Comparison of ENCODE assay signal across 10 cellular contexts in genomic region chr6:118509009-118509617, GRCh38. TPM values are rescaled to one million over a fixed set of nuclear protein-coding genes. Genes with fewer than 3 reads are reported as not detected.
DNase-seq lines count a peak whose midpoint lies in the region; ATAC-seq and TF ChIP-seq lines count a peak whose summit lies in the region.
"Had no signal": no experiment of that assay in that cellular context is flagged by ENCODE, and none has a peak within 500 bp of the region (broad histone marks: within the 10 kb centered on the region; RNA-seq: fewer than 3 reads in every experiment).

No MANE protein-coding gene starts in this region.

- TF ChIP-seq RAD21 in liver (IDR thresholded peaks at IDR 0.05) = peak; percentile 83 to 85

- H3K27me3 ChIP-seq in liver (ENCODE audit: control insufficient read depth in 4 of 4, insufficient read depth in 4 of 4, low read length in 3 of 4) = no peaks in the 10 kb centered on the region
- H3K27me3 ChIP-seq: BLaER1 treated with 17β-estradiol and CSF1 and Interleukin-3, amounts not matched to agents 10 nM and 100 nM had no signal

- peak; percentile 83 for TF ChIP-seq CTCF in astrocyte of the cerebellum (IDR thresholded peaks at IDR 0.05; ENCODE audit: low read depth, low read length, missing control alignments)
- peak; percentile 52 for TF ChIP-seq CTCF in liver (IDR thresholded peaks at IDR 0.05; ENCODE audit: low read depth, low read length, missing input control)

- H3K4me1 ChIP-seq in liver (ENCODE audit: control insufficient read depth in 4 of 4, insufficient read depth in 4 of 4, low read length in 3 of 4) = no peaks in the 10 kb centered on the region
- H3K4me1 ChIP-seq: BLaER1 treated with 17β-estradiol and CSF1 and Interleukin-3, amounts not matched to agents 10 nM and 100 nM had no signal

- no peak overlapping the region for H3K4me3 ChIP-seq in astrocyte of the cerebellum (ENCODE audit: low read depth, low read length)
- H3K4me3 ChIP-seq in liver (ENCODE audit: low read depth in 1 of 3, low read length in 3 of 3) = no peak overlapping the region
- H3K4me3 ChIP-seq: BLaER1 treated with 17β-estradiol and CSF1 and Interleukin-3, amounts not matched to agents 10 nM and 100 nM had no signal

- H3K9me3 ChIP-seq in liver (ENCODE audit: control insufficient read depth in 4 of 4, low read length in 3 of 4) = no peaks in the 10 kb centered on the region
- H3K9me3 ChIP-seq: BLaER1 treated with 17β-estradiol and CSF1 and Interleukin-3, amounts not matched to agents 10 nM and 100 nM had no signal

- in situ Hi-C loops in astrocyte of the cerebellum (cut with HindIII; ENCODE audit: low sequenced_read_pairs) = no loop called here

- DNase-seq in NCI-H146 (lab: John Stamatoyannopoulos, UW) (peak; percentile 23), NCI-H146 treated with DMSO at 0.1 percent for 48 hours (lab: John Stamatoyannopoulos, UW; ENCODE audit: unreplicated experiment) (no peak), MV-4-11 (lab: John Stamatoyannopoulos, UW) (peak; percentile 1), astrocyte of the cerebellum (ENCODE audit: low read depth) (peak; percentile 33), NCI-H446 treated with DMSO at 0.1 percent for 48 hours (lab: John Stamatoyannopoulos, UW) (no peak)

- H3K9ac ChIP-seq in liver (ENCODE audit: low read depth in 1 of 2, low read length in 2 of 2) = no peak overlapping the region
- H3K9ac ChIP-seq: BLaER1 treated with 17β-estradiol and CSF1 and Interleukin-3, amounts not matched to agents 10 nM and 100 nM had no signal

- no peak overlapping the region for H3K27ac ChIP-seq in liver (ENCODE audit: low read depth in 1 of 2, low read length in 2 of 2)
- H3K27ac ChIP-seq: BLaER1 treated with 17β-estradiol and CSF1 and Interleukin-3, amounts not matched to agents 10 nM and 100 nM had no signal

- WGBS in liver = 44% methylated on average over 3 of the region's 3 CpGs

- ATAC-seq in GM21717 (IDR thresholded peaks at IDR 0.05; ENCODE audit: unreplicated experiment) (no peak), HG03025 (IDR thresholded peaks at IDR 0.05; ENCODE audit: low FRiP score, unreplicated experiment) (no peak)

- peaks cover 0 to 3% (median under 1%) of the 10 kb centered on the region in 4 donors for H3K36me3 ChIP-seq in liver (ENCODE audit: control insufficient read depth in 4 of 4, insufficient read depth in 3 of 4, low read depth in 1 of 4, low read length in 3 of 4)

TF ChIP-seq in liver, 16 proteins besides CTCF, POLR2A, EP300 and RAD21:
- no peak for TF ChIP-seq YY1 (IDR thresholded peaks at IDR 0.05)
- TF ChIP-seq MAX (IDR thresholded peaks at IDR 0.05) = no peak
- no peak for TF ChIP-seq RXRA (IDR thresholded peaks at IDR 0.05)
- TF ChIP-seq EGR1 (IDR thresholded peaks at IDR 0.05; ENCODE audit: low read depth in 2 of 2) = no peak
- no peak for TF ChIP-seq TAF1 (conservative IDR thresholded peaks at IDR 0.05)
- no peak for TF ChIP-seq FOXA1 (IDR thresholded peaks at IDR 0.05)
- no peak for TF ChIP-seq FOXA2 (IDR thresholded peaks at IDR 0.05)
- no peak for TF ChIP-seq HNF4G (IDR thresholded peaks at IDR 0.05)
- no peak for TF ChIP-seq NR2F2 (IDR thresholded peaks at IDR 0.05)
- TF ChIP-seq, protein P1, sequence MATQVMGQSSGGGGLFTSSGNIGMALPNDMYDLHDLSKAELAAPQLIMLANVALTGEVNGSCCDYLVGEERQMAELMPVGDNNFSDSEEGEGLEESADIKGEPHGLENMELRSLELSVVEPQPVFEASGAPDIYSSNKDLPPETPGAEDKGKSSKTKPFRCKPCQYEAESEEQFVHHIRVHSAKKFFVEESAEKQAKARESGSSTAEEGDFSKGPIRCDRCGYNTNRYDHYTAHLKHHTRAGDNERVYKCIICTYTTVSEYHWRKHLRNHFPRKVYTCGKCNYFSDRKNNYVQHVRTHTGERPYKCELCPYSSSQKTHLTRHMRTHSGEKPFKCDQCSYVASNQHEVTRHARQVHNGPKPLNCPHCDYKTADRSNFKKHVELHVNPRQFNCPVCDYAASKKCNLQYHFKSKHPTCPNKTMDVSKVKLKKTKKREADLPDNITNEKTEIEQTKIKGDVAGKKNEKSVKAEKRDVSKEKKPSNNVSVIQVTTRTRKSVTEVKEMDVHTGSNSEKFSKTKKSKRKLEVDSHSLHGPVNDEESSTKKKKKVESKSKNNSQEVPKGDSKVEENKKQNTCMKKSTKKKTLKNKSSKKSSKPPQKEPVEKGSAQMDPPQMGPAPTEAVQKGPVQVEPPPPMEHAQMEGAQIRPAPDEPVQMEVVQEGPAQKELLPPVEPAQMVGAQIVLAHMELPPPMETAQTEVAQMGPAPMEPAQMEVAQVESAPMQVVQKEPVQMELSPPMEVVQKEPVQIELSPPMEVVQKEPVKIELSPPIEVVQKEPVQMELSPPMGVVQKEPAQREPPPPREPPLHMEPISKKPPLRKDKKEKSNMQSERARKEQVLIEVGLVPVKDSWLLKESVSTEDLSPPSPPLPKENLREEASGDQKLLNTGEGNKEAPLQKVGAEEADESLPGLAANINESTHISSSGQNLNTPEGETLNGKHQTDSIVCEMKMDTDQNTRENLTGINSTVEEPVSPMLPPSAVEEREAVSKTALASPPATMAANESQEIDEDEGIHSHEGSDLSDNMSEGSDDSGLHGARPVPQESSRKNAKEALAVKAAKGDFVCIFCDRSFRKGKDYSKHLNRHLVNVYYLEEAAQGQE (IDR thresholded peaks at IDR 0.05) = no peak
- no peak for TF ChIP-seq SP1 (IDR thresholded peaks at IDR 0.05)
- TF ChIP-seq, protein P2, sequence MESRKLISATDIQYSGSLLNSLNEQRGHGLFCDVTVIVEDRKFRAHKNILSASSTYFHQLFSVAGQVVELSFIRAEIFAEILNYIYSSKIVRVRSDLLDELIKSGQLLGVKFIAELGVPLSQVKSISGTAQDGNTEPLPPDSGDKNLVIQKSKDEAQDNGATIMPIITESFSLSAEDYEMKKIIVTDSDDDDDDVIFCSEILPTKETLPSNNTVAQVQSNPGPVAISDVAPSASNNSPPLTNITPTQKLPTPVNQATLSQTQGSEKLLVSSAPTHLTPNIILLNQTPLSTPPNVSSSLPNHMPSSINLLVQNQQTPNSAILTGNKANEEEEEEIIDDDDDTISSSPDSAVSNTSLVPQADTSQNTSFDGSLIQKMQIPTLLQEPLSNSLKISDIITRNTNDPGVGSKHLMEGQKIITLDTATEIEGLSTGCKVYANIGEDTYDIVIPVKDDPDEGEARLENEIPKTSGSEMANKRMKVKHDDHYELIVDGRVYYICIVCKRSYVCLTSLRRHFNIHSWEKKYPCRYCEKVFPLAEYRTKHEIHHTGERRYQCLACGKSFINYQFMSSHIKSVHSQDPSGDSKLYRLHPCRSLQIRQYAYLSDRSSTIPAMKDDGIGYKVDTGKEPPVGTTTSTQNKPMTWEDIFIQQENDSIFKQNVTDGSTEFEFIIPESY (IDR thresholded peaks at IDR 0.05) = no peak
- no peak for TF ChIP-seq HNF4A (conservative IDR thresholded peaks at IDR 0.05)
- TF ChIP-seq, protein P3, sequence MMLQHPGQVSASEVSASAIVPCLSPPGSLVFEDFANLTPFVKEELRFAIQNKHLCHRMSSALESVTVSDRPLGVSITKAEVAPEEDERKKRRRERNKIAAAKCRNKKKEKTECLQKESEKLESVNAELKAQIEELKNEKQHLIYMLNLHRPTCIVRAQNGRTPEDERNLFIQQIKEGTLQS (IDR thresholded peaks at IDR 0.05) = no peak
- TF ChIP-seq GABPA (IDR thresholded peaks at IDR 0.05 in 1 of 2, conservative IDR thresholded peaks at IDR 0.05 in 1 of 2) = no peak
- no peak for TF ChIP-seq JUND (IDR thresholded peaks at IDR 0.05)

RNA-seq across cellular contexts. Expression of gene PLN, which starts 39.0 kb away (rescaled TPM):
- 1 to 10 TPM in 1 of 2 donors, under 1 TPM in 1; 0.14 to 1.3 TPM for total RNA-seq in liver
- under 1 TPM; 0.22 to 0.66 TPM for polyA plus RNA-seq in liver
- total RNA-seq: activated CD8-positive, alpha-beta memory T cell treated with anti-CD3 and anti-CD28 coated beads for 36 hours had no signal

Comparison
In these comparisons a context has a peak if more than half of its experiments do, and no peak if none do; other contexts are left out.
1. DNase-seq: peak in NCI-H146 (single experiment), MV-4-11 (single experiment) and astrocyte of the cerebellum (single experiment); none in NCI-H146 treated with DMSO at 0.1 percent for 48 hours (single experiment) and NCI-H446 treated with DMSO at 0.1 percent for 48 hours (single experiment).